Comparison of ENCODE assay signal across 1 cellular context in genomic region chr19:50679177-50680125, GRCh38.
A peak's percentile ranks its signal among the peaks of the same experiment; 100 is the strongest.
TF ChIP-seq lines count a peak whose summit lies in the region.

No MANE protein-coding gene starts in this region.

TF ChIP-seq in K562, 482 proteins besides CTCF, POLR2A, EP300 and RAD21 (continued from another document and continues in another):
- TF ChIP-seq ZBTB33 (CRISPR knock-in tag; IDR thresholded peaks at IDR 0.05), result 0 out of 2 replicates have a peak, but pooled peaks have one; percentile 15
- TF ChIP-seq E2F3 (CRISPR knock-in tag; IDR thresholded peaks at IDR 0.05), result peak; percentile 90
- TF ChIP-seq, protein P1, sequence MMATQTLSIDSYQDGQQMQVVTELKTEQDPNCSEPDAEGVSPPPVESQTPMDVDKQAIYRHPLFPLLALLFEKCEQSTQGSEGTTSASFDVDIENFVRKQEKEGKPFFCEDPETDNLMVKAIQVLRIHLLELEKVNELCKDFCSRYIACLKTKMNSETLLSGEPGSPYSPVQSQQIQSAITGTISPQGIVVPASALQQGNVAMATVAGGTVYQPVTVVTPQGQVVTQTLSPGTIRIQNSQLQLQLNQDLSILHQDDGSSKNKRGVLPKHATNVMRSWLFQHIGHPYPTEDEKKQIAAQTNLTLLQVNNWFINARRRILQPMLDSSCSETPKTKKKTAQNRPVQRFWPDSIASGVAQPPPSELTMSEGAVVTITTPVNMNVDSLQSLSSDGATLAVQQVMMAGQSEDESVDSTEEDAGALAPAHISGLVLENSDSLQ (IDR thresholded peaks at IDR 0.05), result peak; percentile 86
- no peak for TF ChIP-seq MXD1 (CRISPR knock-in tag; IDR thresholded peaks at IDR 0.05; ENCODE audit: borderline replicate concordance, poor library complexity, severe bottlenecking)
- no peak for TF ChIP-seq PATZ1 (CRISPR knock-in tag; IDR thresholded peaks at IDR 0.05; ENCODE audit: borderline replicate concordance)
- peak; percentile 78; the same call in 1 of the 2 replicates for TF ChIP-seq BCOR (IDR thresholded peaks at IDR 0.05)
- TF ChIP-seq RBM25 (IDR thresholded peaks at IDR 0.05; ENCODE audit: low read depth, low read length, severe bottlenecking), result peak; percentile 77
- TF ChIP-seq, protein P2, sequence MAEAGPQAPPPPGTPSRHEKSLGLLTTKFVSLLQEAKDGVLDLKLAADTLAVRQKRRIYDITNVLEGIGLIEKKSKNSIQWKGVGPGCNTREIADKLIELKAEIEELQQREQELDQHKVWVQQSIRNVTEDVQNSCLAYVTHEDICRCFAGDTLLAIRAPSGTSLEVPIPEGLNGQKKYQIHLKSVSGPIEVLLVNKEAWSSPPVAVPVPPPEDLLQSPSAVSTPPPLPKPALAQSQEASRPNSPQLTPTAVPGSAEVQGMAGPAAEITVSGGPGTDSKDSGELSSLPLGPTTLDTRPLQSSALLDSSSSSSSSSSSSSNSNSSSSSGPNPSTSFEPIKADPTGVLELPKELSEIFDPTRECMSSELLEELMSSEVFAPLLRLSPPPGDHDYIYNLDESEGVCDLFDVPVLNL (CRISPR knock-in tag; IDR thresholded peaks at IDR 0.05; ENCODE audit: low read depth), result peak; percentile 56; the same call in 1 of the 2 replicates
- TF ChIP-seq JUNB (CRISPR knock-in tag; conservative IDR thresholded peaks at IDR 0.05), result peak; percentile 87
- TF ChIP-seq TAF1 (IDR thresholded peaks at IDR 0.05; ENCODE audit: control insufficient read depth, extremely low read depth, insufficient read depth, low read length, severe bottlenecking), result no peak
- TF ChIP-seq, protein P3, sequence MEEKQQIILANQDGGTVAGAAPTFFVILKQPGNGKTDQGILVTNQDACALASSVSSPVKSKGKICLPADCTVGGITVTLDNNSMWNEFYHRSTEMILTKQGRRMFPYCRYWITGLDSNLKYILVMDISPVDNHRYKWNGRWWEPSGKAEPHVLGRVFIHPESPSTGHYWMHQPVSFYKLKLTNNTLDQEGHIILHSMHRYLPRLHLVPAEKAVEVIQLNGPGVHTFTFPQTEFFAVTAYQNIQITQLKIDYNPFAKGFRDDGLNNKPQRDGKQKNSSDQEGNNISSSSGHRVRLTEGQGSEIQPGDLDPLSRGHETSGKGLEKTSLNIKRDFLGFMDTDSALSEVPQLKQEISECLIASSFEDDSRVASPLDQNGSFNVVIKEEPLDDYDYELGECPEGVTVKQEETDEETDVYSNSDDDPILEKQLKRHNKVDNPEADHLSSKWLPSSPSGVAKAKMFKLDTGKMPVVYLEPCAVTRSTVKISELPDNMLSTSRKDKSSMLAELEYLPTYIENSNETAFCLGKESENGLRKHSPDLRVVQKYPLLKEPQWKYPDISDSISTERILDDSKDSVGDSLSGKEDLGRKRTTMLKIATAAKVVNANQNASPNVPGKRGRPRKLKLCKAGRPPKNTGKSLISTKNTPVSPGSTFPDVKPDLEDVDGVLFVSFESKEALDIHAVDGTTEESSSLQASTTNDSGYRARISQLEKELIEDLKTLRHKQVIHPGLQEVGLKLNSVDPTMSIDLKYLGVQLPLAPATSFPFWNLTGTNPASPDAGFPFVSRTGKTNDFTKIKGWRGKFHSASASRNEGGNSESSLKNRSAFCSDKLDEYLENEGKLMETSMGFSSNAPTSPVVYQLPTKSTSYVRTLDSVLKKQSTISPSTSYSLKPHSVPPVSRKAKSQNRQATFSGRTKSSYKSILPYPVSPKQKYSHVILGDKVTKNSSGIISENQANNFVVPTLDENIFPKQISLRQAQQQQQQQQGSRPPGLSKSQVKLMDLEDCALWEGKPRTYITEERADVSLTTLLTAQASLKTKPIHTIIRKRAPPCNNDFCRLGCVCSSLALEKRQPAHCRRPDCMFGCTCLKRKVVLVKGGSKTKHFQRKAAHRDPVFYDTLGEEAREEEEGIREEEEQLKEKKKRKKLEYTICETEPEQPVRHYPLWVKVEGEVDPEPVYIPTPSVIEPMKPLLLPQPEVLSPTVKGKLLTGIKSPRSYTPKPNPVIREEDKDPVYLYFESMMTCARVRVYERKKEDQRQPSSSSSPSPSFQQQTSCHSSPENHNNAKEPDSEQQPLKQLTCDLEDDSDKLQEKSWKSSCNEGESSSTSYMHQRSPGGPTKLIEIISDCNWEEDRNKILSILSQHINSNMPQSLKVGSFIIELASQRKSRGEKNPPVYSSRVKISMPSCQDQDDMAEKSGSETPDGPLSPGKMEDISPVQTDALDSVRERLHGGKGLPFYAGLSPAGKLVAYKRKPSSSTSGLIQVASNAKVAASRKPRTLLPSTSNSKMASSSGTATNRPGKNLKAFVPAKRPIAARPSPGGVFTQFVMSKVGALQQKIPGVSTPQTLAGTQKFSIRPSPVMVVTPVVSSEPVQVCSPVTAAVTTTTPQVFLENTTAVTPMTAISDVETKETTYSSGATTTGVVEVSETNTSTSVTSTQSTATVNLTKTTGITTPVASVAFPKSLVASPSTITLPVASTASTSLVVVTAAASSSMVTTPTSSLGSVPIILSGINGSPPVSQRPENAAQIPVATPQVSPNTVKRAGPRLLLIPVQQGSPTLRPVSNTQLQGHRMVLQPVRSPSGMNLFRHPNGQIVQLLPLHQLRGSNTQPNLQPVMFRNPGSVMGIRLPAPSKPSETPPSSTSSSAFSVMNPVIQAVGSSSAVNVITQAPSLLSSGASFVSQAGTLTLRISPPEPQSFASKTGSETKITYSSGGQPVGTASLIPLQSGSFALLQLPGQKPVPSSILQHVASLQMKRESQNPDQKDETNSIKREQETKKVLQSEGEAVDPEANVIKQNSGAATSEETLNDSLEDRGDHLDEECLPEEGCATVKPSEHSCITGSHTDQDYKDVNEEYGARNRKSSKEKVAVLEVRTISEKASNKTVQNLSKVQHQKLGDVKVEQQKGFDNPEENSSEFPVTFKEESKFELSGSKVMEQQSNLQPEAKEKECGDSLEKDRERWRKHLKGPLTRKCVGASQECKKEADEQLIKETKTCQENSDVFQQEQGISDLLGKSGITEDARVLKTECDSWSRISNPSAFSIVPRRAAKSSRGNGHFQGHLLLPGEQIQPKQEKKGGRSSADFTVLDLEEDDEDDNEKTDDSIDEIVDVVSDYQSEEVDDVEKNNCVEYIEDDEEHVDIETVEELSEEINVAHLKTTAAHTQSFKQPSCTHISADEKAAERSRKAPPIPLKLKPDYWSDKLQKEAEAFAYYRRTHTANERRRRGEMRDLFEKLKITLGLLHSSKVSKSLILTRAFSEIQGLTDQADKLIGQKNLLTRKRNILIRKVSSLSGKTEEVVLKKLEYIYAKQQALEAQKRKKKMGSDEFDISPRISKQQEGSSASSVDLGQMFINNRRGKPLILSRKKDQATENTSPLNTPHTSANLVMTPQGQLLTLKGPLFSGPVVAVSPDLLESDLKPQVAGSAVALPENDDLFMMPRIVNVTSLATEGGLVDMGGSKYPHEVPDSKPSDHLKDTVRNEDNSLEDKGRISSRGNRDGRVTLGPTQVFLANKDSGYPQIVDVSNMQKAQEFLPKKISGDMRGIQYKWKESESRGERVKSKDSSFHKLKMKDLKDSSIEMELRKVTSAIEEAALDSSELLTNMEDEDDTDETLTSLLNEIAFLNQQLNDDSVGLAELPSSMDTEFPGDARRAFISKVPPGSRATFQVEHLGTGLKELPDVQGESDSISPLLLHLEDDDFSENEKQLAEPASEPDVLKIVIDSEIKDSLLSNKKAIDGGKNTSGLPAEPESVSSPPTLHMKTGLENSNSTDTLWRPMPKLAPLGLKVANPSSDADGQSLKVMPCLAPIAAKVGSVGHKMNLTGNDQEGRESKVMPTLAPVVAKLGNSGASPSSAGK (IDR thresholded peaks at IDR 0.05), result peak; percentile 96
- peak; percentile 53; the same call in 1 of the 2 replicates for TF ChIP-seq MTA3 (IDR thresholded peaks at IDR 0.05; ENCODE audit: borderline replicate concordance)
- peak; percentile 46 for TF ChIP-seq NEUROD1 (IDR thresholded peaks at IDR 0.05; ENCODE audit: borderline replicate concordance, low read depth, low read length, partially characterized antibody)
- TF ChIP-seq, protein P4, sequence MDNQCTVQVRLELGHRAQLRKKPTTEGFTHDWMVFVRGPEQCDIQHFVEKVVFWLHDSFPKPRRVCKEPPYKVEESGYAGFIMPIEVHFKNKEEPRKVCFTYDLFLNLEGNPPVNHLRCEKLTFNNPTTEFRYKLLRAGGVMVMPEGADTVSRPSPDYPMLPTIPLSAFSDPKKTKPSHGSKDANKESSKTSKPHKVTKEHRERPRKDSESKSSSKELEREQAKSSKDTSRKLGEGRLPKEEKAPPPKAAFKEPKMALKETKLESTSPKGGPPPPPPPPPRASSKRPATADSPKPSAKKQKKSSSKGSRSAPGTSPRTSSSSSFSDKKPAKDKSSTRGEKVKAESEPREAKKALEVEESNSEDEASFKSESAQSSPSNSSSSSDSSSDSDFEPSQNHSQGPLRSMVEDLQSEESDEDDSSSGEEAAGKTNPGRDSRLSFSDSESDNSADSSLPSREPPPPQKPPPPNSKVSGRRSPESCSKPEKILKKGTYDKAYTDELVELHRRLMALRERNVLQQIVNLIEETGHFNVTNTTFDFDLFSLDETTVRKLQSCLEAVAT (IDR thresholded peaks at IDR 0.05), result peak; percentile 44 to 70; a peak in 2 of 4 replicates
- TF ChIP-seq YBX1 (IDR thresholded peaks at IDR 0.05), result peak; percentile 87; the same call in 1 of the 2 replicates
- peak; percentile 78 for TF ChIP-seq MEIS2 (IDR thresholded peaks at IDR 0.05; ENCODE audit: partially characterized antibody)
- TF ChIP-seq RCOR1 (IDR thresholded peaks at IDR 0.05; ENCODE audit: borderline replicate concordance in 1 of 2, low read depth in 2 of 2, low read length in 2 of 2), result no peak
- peak; percentile 67; the same call in 1 of the 2 replicates for TF ChIP-seq TFAP4 (CRISPR knock-in tag; IDR thresholded peaks at IDR 0.05; ENCODE audit: borderline replicate concordance)
- TF ChIP-seq ASH1L (IDR thresholded peaks at IDR 0.05; ENCODE audit: borderline replicate concordance, low read depth, partially characterized antibody), result peak; percentile 55
- peak; percentile 82; the same call in 1 of the 2 replicates for TF ChIP-seq ELF4 (CRISPR knock-in tag; IDR thresholded peaks at IDR 0.05)
- no peak for TF ChIP-seq BRD4 (IDR thresholded peaks at IDR 0.05)
- peak; percentile 95 for TF ChIP-seq FOS (IDR thresholded peaks at IDR 0.05; ENCODE audit: extremely low read depth, insufficient read length)
- TF ChIP-seq, protein P5, sequence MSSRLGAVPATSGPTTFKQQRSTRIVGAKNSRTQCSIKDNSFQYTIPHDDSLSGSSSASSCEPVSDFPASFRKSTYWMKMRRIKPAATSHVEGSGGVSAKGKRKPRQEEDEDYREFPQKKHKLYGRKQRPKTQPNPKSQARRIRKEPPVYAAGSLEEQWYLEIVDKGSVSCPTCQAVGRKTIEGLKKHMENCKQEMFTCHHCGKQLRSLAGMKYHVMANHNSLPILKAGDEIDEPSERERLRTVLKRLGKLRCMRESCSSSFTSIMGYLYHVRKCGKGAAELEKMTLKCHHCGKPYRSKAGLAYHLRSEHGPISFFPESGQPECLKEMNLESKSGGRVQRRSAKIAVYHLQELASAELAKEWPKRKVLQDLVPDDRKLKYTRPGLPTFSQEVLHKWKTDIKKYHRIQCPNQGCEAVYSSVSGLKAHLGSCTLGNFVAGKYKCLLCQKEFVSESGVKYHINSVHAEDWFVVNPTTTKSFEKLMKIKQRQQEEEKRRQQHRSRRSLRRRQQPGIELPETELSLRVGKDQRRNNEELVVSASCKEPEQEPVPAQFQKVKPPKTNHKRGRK (tag; IDR thresholded peaks at IDR 0.05), result peak; percentile 70
- TF ChIP-seq UBTF (IDR thresholded peaks at IDR 0.05; ENCODE audit: borderline replicate concordance in 1 of 2, low read depth in 2 of 2, low read length in 2 of 2), result no peak
- TF ChIP-seq MIER1 (IDR thresholded peaks at IDR 0.05; ENCODE audit: low read depth), result peak; percentile 60; the same call in 1 of the 2 replicates
